In genomic region chr19:10044390-10044789, GRCh38 we compare ENCODE assay signal across 1 cellular context.
TF ChIP-seq lines count a peak whose summit lies in the region.

No MANE protein-coding gene starts in this region.

TF ChIP-seq in WTC11, 78 proteins besides CTCF, POLR2A, EP300 and RAD21 (continued from another document):
- TF ChIP-seq USF1 (CRISPR knock-in tag; IDR thresholded peaks at IDR 0.05) (peak; percentile 79), ZNF425 (CRISPR knock-in tag; conservative IDR thresholded peaks at IDR 0.05) (no peak), MLX (CRISPR knock-in tag; IDR thresholded peaks at IDR 0.05) (no peak), GRHL2 (CRISPR knock-in tag; IDR thresholded peaks at IDR 0.05; ENCODE audit: insufficient replicate concordance, severe bottlenecking) (no peak)
TF ChIP-seq in WTC11: peak in this region for 3.
